In genomic region chr6:2768125-2768524, GRCh38 we compare ENCODE assay signal across 9 cellular contexts. TPM values are rescaled to one million over a fixed set of nuclear protein-coding genes. Genes with fewer than 3 reads are reported as not detected.
DNase-seq lines count a peak whose midpoint lies in the region; ATAC-seq, FAIRE-seq and TF ChIP-seq lines count a peak whose summit lies in the region.
"Had no signal": no experiment of that assay in that cellular context is flagged by ENCODE, and none has a peak within 500 bp of the region (broad histone marks: within the 10 kb centered on the region; RNA-seq: fewer than 3 reads in every experiment).

No MANE protein-coding gene starts in this region.

- DNase-seq in right atrium auricular region (ENCODE audit: low spot score): no peak
- DNase-seq in cardiac septum (ENCODE audit: low spot score): no peak
- no peak for DNase-seq in kidney
- no peak for DNase-seq in upper lobe of left lung
- no peak for DNase-seq in neuronal stem cell (ENCODE audit: low spot score)
- DNase-seq in EL: no peak
- DNase-seq: stimulated activated CD4-positive, alpha-beta T cell treated with anti-CD3 and anti-CD28 coated beads, Interleukin-4, amount 100 ng/mL, for 1 hour had no signal

- ATAC-seq in activated T-helper 17 cell treated with anti-CD3 and anti-CD28 coated beads, Interleukin-2, amount 50 U/mL, for 72 hours (replicated peaks): no peak
- ATAC-seq in upper lobe of left lung (ENCODE audit: low FRiP score in 2 of 2) (no peak), HG02970 (IDR thresholded peaks at IDR 0.05; ENCODE audit: low FRiP score, unreplicated experiment) (no peak)

- intact Hi-C loops in cardiac septum (cut with DNase I): no loop called here
- intact Hi-C loops in kidney (cut with DNase I): no loop called here

- H2BK12ac ChIP-seq in neuronal stem cell (ENCODE audit: low read length): no peak overlapping the region

- no peak overlapping the region for H2BK15ac ChIP-seq in neuronal stem cell (ENCODE audit: low read length)

- no peak overlapping the region for H3K9ac ChIP-seq in kidney (ENCODE audit: low read length in 2 of 2)
- H3K9ac ChIP-seq in neuronal stem cell (ENCODE audit: low read depth, low read length, poor library complexity): no peak overlapping the region

- H3K4me1 ChIP-seq in right atrium auricular region (peaks cover 0 to 60% of the 10 kb centered on the region in 2 donors), kidney (ENCODE audit: control insufficient read depth in 1 of 2, insufficient read depth in 1 of 2, low read depth in 1 of 2, low read length in 2 of 2) (peaks cover 19 to 22% of the 10 kb centered on the region in 2 donors), upper lobe of left lung (peaks cover 38 to 54% (median 48%) of the 10 kb centered on the region in 4 donors), neuronal stem cell (ENCODE audit: control insufficient read depth in 2 of 2, insufficient read depth in 1 of 2, low read depth in 1 of 2, low read length in 2 of 2) (peaks cover 14 to 17% of the 10 kb centered on the region in 2 donors)

- no peaks in the 10 kb centered on the region for H3K27me3 Mint-ChIP-seq in activated T-helper 17 cell treated with anti-CD3 and anti-CD28 coated beads, Interleukin-2, amount 50 U/mL, for 72 hours

- H3K27ac ChIP-seq in right atrium auricular region (peak overlapping the region; percentile 97 to 98), kidney (ENCODE audit: low read depth in 2 of 2, low read length in 2 of 2) (no peak overlapping the region), upper lobe of left lung (peak overlapping the region in 3 of 4 donors; percentile 13 to 93 (median 48)), neuronal stem cell (replicated peaks; ENCODE audit: low read length) (no peak overlapping the region)

- no peak overlapping the region for H2AFZ ChIP-seq in neuronal stem cell (ENCODE audit: low read length)

- no peaks in the 10 kb centered on the region for H3K27me3 ChIP-seq in right atrium auricular region
- no peaks in the 10 kb centered on the region for H3K27me3 ChIP-seq in upper lobe of left lung
- no peaks in the 10 kb centered on the region for H3K27me3 ChIP-seq in neuronal stem cell (ENCODE audit: control insufficient read depth in 3 of 3, insufficient read depth in 3 of 3, low read depth in 1 of 3, low read length in 3 of 3)

- no peak overlapping the region for H2AK5ac ChIP-seq in neuronal stem cell (ENCODE audit: low read depth, low read length)

- TF ChIP-seq POLR2A in upper lobe of left lung (IDR thresholded peaks at IDR 0.05): no peak

- H3K23ac ChIP-seq in neuronal stem cell (ENCODE audit: low read depth, low read length, poor library complexity): no peak overlapping the region

- H3K4ac ChIP-seq in neuronal stem cell (ENCODE audit: low read length): no peak overlapping the region

- no peak overlapping the region for H3K14ac ChIP-seq in neuronal stem cell (ENCODE audit: low read length)

- peaks cover 29% of the 10 kb centered on the region for H3K4me1 Mint-ChIP-seq in activated T-helper 17 cell treated with anti-CD3 and anti-CD28 coated beads, Interleukin-2, amount 50 U/mL, for 72 hours

- H3K9me3 ChIP-seq in right atrium auricular region: no peaks in the 10 kb centered on the region
- no peaks in the 10 kb centered on the region for H3K9me3 ChIP-seq in kidney (ENCODE audit: control insufficient read depth in 1 of 2, low read length in 2 of 2)
- H3K9me3 ChIP-seq in upper lobe of left lung: no peaks in the 10 kb centered on the region
- no peaks in the 10 kb centered on the region for H3K9me3 ChIP-seq in neuronal stem cell (replicated peaks in 1 of 2; ENCODE audit: control insufficient read depth in 2 of 2, insufficient read depth in 1 of 2, low read depth in 1 of 2, low read length in 2 of 2)

- no peak overlapping the region for H4K8ac ChIP-seq in neuronal stem cell (ENCODE audit: low read depth, low read length)

- no peak overlapping the region for H3K18ac ChIP-seq in neuronal stem cell (ENCODE audit: low read length)

- H3K4me3 ChIP-seq in right atrium auricular region (peak overlapping the region; percentile 2 to 86), kidney (ENCODE audit: low read length in 2 of 2) (peak overlapping the region; percentile 52 to 78), upper lobe of left lung (peak overlapping the region in 3 of 4 donors; percentile 81 to 96 (median 82)), neuronal stem cell (ENCODE audit: low read length in 2 of 2) (no peak overlapping the region)

- H2BK5ac ChIP-seq in neuronal stem cell (ENCODE audit: low read length): no peak overlapping the region

- no peak overlapping the region for H3K4me2 ChIP-seq in neuronal stem cell (ENCODE audit: insufficient read depth, low read length, poor library complexity, severe bottlenecking)

- H3K27ac Mint-ChIP-seq in activated T-helper 17 cell treated with anti-CD3 and anti-CD28 coated beads, Interleukin-2, amount 50 U/mL, for 72 hours: peak overlapping the region; percentile 39

- peaks cover 13% of the 10 kb centered on the region for H3K79me1 ChIP-seq in neuronal stem cell (ENCODE audit: low read depth, low read length)

- peaks cover 69% of the 10 kb centered on the region for H3K36me3 Mint-ChIP-seq in activated T-helper 17 cell treated with anti-CD3 and anti-CD28 coated beads, Interleukin-2, amount 50 U/mL, for 72 hours (ENCODE audit: low read depth)

- no peak overlapping the region for H2BK120ac ChIP-seq in neuronal stem cell (ENCODE audit: low read depth, low read length)

- H3K4me3 Mint-ChIP-seq in activated T-helper 17 cell treated with anti-CD3 and anti-CD28 coated beads, Interleukin-2, amount 50 U/mL, for 72 hours: peak overlapping the region; percentile 85

- no peak for TF ChIP-seq EP300 in upper lobe of left lung (IDR thresholded peaks at IDR 0.05)

- TF ChIP-seq CTCF in right atrium auricular region (IDR thresholded peaks at IDR 0.05): no peak
- TF ChIP-seq CTCF in kidney (IDR thresholded peaks at IDR 0.05; ENCODE audit: borderline replicate concordance, extremely low read depth, insufficient read depth): no peak
- TF ChIP-seq CTCF in upper lobe of left lung (IDR thresholded peaks at IDR 0.05): no peak

- H4K91ac ChIP-seq in neuronal stem cell (ENCODE audit: low read depth, low read length, poor library complexity): no peak overlapping the region

- no peak for FAIRE-seq in kidney (lab: Jason Lieb, UNC)

- no peaks in the 10 kb centered on the region for H3K9me3 Mint-ChIP-seq in activated T-helper 17 cell treated with anti-CD3 and anti-CD28 coated beads, Interleukin-2, amount 50 U/mL, for 72 hours

- H3K36me3 ChIP-seq in right atrium auricular region: peaks cover 2% of the 10 kb centered on the region
- peaks cover 3 to 6% of the 10 kb centered on the region in 2 donors for H3K36me3 ChIP-seq in kidney (ENCODE audit: control insufficient read depth in 1 of 2, insufficient read depth in 2 of 2, low read length in 2 of 2)
- peaks cover 0 to 12% (median 0%) of the 10 kb centered on the region in 4 donors for H3K36me3 ChIP-seq in upper lobe of left lung
- peaks cover 4 to 56% of the 10 kb centered on the region in 2 donors for H3K36me3 ChIP-seq in neuronal stem cell (replicated peaks in 1 of 2; ENCODE audit: control insufficient read depth in 2 of 2, insufficient read depth in 2 of 2, low read length in 2 of 2)

- WGBS in upper lobe of left lung, 2 donors: 16 to 29% methylated on average over 5 of the region's 5 CpGs
- WGBS in neuronal stem cell (ENCODE audit: extremely low coverage in 2 of 2, insufficient read length in 2 of 2, insufficient replicate concordance in 1 of 2), 2 donors: no CpG with 5 or more reads among the region's 5 CpGs

RNA-seq across cellular contexts. Expression of gene WRNIP1, which starts 2.9 kb away (rescaled TPM):
- total RNA-seq in right atrium auricular region (10 to 100 TPM; 51.9 to 53.5 TPM), cardiac septum (35.2 TPM), kidney (38.0 TPM), upper lobe of left lung (100 to 1,000 TPM in 1 of 6 donors, 10 to 100 TPM in 5; 38.7 to 101 (median 59.2) TPM)
- 10 to 100 TPM; 30.4 to 48.5 TPM for total RNA-seq in activated T-helper 17 cell treated with anti-CD3 and anti-CD28 coated beads, Interleukin-2, amount 50 U/mL, for 72 hours
- 46.3 TPM for polyA plus RNA-seq in kidney (ENCODE audit: insufficient read depth, low read depth, low replicate concordance)
- 24.6 TPM for polyA plus RNA-seq in neuronal stem cell (2013, experiment 1 of 2)
- polyA plus RNA-seq in neuronal stem cell (2013, experiment 2 of 2): 24.2 TPM

RNA-seq across cellular contexts. Expression of gene MYLK4, which starts 17.4 kb away (rescaled TPM):
- total RNA-seq in right atrium auricular region (1 to 10 TPM; 1.0 to 3.6 TPM), cardiac septum (0.51 TPM), kidney (1.3 TPM), upper lobe of left lung (1 to 10 TPM in 5 of 6 donors, under 1 TPM in 1; 0.64 to 2.6 (median 1.2) TPM)
- total RNA-seq in activated T-helper 17 cell treated with anti-CD3 and anti-CD28 coated beads, Interleukin-2, amount 50 U/mL, for 72 hours: under 1 TPM; 0.21 to 0.28 TPM
- 1.1 TPM for polyA plus RNA-seq in kidney (ENCODE audit: insufficient read depth, low read depth, low replicate concordance)
- 0.07 TPM for polyA plus RNA-seq in neuronal stem cell (2013, experiment 1 of 2)
- 0.08 TPM for polyA plus RNA-seq in neuronal stem cell (2013, experiment 2 of 2)

Comparison
In these comparisons a context has a peak if more than half of its experiments do, and no peak if none do; other contexts are left out.
1. H3K27ac ChIP-seq: peak in right atrium auricular region (2 of 2) and upper lobe of left lung (3 of 4); none in kidney (0 of 2) and neuronal stem cell (single experiment).
2. H3K4me3 ChIP-seq: peak in right atrium auricular region (2 of 2), kidney (2 of 2) and upper lobe of left lung (3 of 4); none in neuronal stem cell (0 of 2).